ENCODE assay signal across 12 cellular contexts in the genomic region with DNA sequence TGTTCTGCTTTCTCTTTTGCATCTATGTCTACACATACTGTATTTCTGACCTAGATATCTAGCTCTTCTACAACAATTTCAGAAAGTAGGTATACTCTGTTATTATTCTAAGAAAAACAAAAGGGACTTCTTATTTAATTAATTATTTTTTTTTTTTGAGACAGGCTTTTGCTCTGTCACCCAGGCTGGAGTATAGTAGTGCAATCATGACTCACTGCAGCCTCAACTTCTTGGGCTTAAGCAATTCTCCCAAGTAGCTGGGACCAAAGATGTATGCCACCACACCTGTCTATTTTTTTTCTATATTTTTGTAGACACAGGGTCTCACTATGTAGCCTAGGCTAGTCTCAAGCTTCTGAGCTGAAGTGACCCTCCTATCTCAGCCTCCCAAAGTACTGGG.
DNase-seq lines count a peak whose midpoint lies in the region; ATAC-seq and FAIRE-seq lines count a peak whose summit lies in the region.
"Had no signal": no experiment of that assay in that cellular context is flagged by ENCODE, and none has a peak within 500 bp of the region (broad histone marks: within the 10 kb centered on the region; RNA-seq: fewer than 3 reads in every experiment).

No MANE protein-coding gene starts in this region.

- H3K36me3 Mint-ChIP-seq in activated naive CD8-positive, alpha-beta T cell treated with anti-CD3 and anti-CD28 coated beads, Interleukin-2, amount 50 U/mL, for 24 hours (ENCODE audit: low read depth), result peaks cover 32% of the 10 kb centered on the region

- DNase-seq in A172 (ENCODE audit: low spot score) (peak; percentile 47), H4 (ENCODE audit: low spot score) (peak; percentile 60), NCI-H748 treated with DMSO at 0.1 percent for 48 hours (lab: John Stamatoyannopoulos, UW) (no peak)
- DNase-seq in activated naive CD8-positive, alpha-beta T cell treated with anti-CD3 and anti-CD28 coated beads, Interleukin-2, amount 50 U/mL, for 24 hours, result no peak
- DNase-seq in stimulated activated CD4-positive, alpha-beta T cell treated with anti-CD3 and anti-CD28 coated beads, Interleukin-4, amount 100 ng/mL, for 1 hour, result no peak
- DNase-seq: kidney, NCI-H1694, T-helper 9 cell had no signal

- no peaks in the 10 kb centered on the region for H3K9me3 Mint-ChIP-seq in activated naive CD8-positive, alpha-beta T cell treated with anti-CD3 and anti-CD28 coated beads, Interleukin-2, amount 50 U/mL, for 24 hours

- peaks cover 72% of the 10 kb centered on the region for H3K4me1 Mint-ChIP-seq in activated naive CD8-positive, alpha-beta T cell treated with anti-CD3 and anti-CD28 coated beads, Interleukin-2, amount 50 U/mL, for 24 hours

- H3K27me3 Mint-ChIP-seq in activated naive CD8-positive, alpha-beta T cell treated with anti-CD3 and anti-CD28 coated beads, Interleukin-2, amount 50 U/mL, for 24 hours, result no peaks in the 10 kb centered on the region

- peak; percentile 64 for FAIRE-seq in islet of Langerhans (lab: Jason Lieb, UNC)
- FAIRE-seq: kidney, urothelium cell line had no signal

- ATAC-seq in activated naive CD8-positive, alpha-beta T cell treated with anti-CD3 and anti-CD28 coated beads, Interleukin-2, amount 50 U/mL, for 24 hours, result peak; percentile 41
- ATAC-seq in HG03095 (IDR thresholded peaks at IDR 0.05; ENCODE audit: unreplicated experiment) (no peak), HG02840 (IDR thresholded peaks at IDR 0.05; ENCODE audit: low FRiP score, unreplicated experiment) (no peak)

- H3K27ac Mint-ChIP-seq in activated naive CD8-positive, alpha-beta T cell treated with anti-CD3 and anti-CD28 coated beads, Interleukin-2, amount 50 U/mL, for 24 hours, result peak overlapping the region; percentile 59

- H3K4me3 Mint-ChIP-seq in activated naive CD8-positive, alpha-beta T cell treated with anti-CD3 and anti-CD28 coated beads, Interleukin-2, amount 50 U/mL, for 24 hours, result no peak overlapping the region

Comparison
In these comparisons a context has a peak if more than half of its experiments do, and no peak if none do; other contexts are left out.
1. DNase-seq: peak in A172 (single experiment) and H4 (single experiment); none in activated naive CD8-positive, alpha-beta T cell treated with anti-CD3 and anti-CD28 coated beads, Interleukin-2, amount 50 U/mL, for 24 hours (single experiment), stimulated activated CD4-positive, alpha-beta T cell treated with anti-CD3 and anti-CD28 coated beads, Interleukin-4, amount 100 ng/mL, for 1 hour (single experiment) and NCI-H748 treated with DMSO at 0.1 percent for 48 hours (single experiment).